ENCODE assay signal across 23 cellular contexts in genomic region chr12:52585001-52585400, GRCh38. TPM values are rescaled to one million over a fixed set of nuclear protein-coding genes. Genes with fewer than 3 reads are reported as not detected.
DNase-seq lines count a peak whose midpoint lies in the region; ATAC-seq and TF ChIP-seq lines count a peak whose summit lies in the region.
"Had no signal": no experiment of that assay in that cellular context is flagged by ENCODE, and none has a peak within 500 bp of the region (broad histone marks: within the 10 kb centered on the region; RNA-seq: fewer than 3 reads in every experiment).

No MANE protein-coding gene starts in this region.

- ATAC-seq in CD4-positive, CD25-positive, alpha-beta regulatory T cell (ENCODE audit: low read depth in 2 of 2): no peak

- H2AK5ac ChIP-seq in H9 (ENCODE audit: insufficient read length, low read length): no peak overlapping the region

- H3K36me3 ChIP-seq in CD4-positive, CD25-positive, alpha-beta regulatory T cell (ENCODE audit: control insufficient read depth, insufficient read depth, low read length): no peaks in the 10 kb centered on the region
- H3K36me3 ChIP-seq in endodermal cell (ENCODE audit: control insufficient read depth, insufficient read depth, low read length) (no peaks in the 10 kb centered on the region), left ventricle myocardium inferior (no peaks in the 10 kb centered on the region)
- H3K36me3 ChIP-seq: BLaER1 treated with 17β-estradiol and CSF1 and Interleukin-3, amounts not matched to agents 10 nM and 100 nM; MG63 had no signal

- no peaks in the 10 kb centered on the region for H3K4me1 ChIP-seq in CD4-positive, CD25-positive, alpha-beta regulatory T cell (ENCODE audit: control insufficient read depth, insufficient read depth, low read length, poor library complexity, severe bottlenecking)
- H3K4me1 ChIP-seq in H9 (ENCODE audit: insufficient read depth, low read length) (no peaks in the 10 kb centered on the region), endodermal cell (ENCODE audit: control insufficient read depth, insufficient read depth, low read length) (no peaks in the 10 kb centered on the region), left ventricle myocardium inferior (no peaks in the 10 kb centered on the region)

- H3K9ac ChIP-seq in H9 (ENCODE audit: extremely low read depth, insufficient read length, low read length) (no peak overlapping the region), endodermal cell (ENCODE audit: extremely low read depth, low read length, poor library complexity, severe bottlenecking) (no peak overlapping the region)
- H3K9ac ChIP-seq: BLaER1 treated with 17β-estradiol and CSF1 and Interleukin-3, amounts not matched to agents 10 nM and 100 nM; GM23248 had no signal

- no peaks in the 10 kb centered on the region for H3K27me3 ChIP-seq in CD4-positive, CD25-positive, alpha-beta regulatory T cell (ENCODE audit: control insufficient read depth, insufficient read depth, low read length)
- H3K27me3 ChIP-seq in H9 (ENCODE audit: insufficient read depth, low read length) (no peaks in the 10 kb centered on the region), endodermal cell (ENCODE audit: control insufficient read depth, insufficient read depth, low read length, poor library complexity, severe bottlenecking) (no peaks in the 10 kb centered on the region), left ventricle myocardium inferior (ENCODE audit: low read depth) (peaks cover 40% of the 10 kb centered on the region)
- H3K27me3 ChIP-seq: BLaER1 treated with 17β-estradiol and CSF1 and Interleukin-3, amounts not matched to agents 10 nM and 100 nM; MG63 had no signal

- H3K9me3 ChIP-seq in CD4-positive, CD25-positive, alpha-beta regulatory T cell (ENCODE audit: control insufficient read depth in 2 of 2, low read length in 2 of 2): no peaks in the 10 kb centered on the region
- H3K9me3 ChIP-seq in H9 (ENCODE audit: control insufficient read depth, low read depth, low read length): no peaks in the 10 kb centered on the region
- no peaks in the 10 kb centered on the region for H3K9me3 ChIP-seq in endodermal cell (ENCODE audit: control insufficient read depth, low read length)
- no peaks in the 10 kb centered on the region for H3K9me3 ChIP-seq in left ventricle myocardium inferior (replicated peaks)
- H3K9me3 ChIP-seq: BLaER1 treated with 17β-estradiol and CSF1 and Interleukin-3, amounts not matched to agents 10 nM and 100 nM; Caco-2; MG63 had no signal

- intact Hi-C loops in left ventricle myocardium inferior (cut with micrococcal nuclease): loop anchor here (10.0 kb wide), 2 partner anchors 300 to 390 kb away; no protein-coding TSS in a partner anchor

- no peak overlapping the region for H3K23ac ChIP-seq in H9 (ENCODE audit: insufficient read length, low read depth, low read length)

- no peak overlapping the region for H2BK15ac ChIP-seq in H9 (ENCODE audit: low read depth, low read length)

- no peak overlapping the region for H3K4me3 Mint-ChIP-seq in activated CD4-positive, alpha-beta T cell treated with anti-CD3 and anti-CD28 coated beads, Interleukin-2, amount 10 ng/mL, durations not matched to agents 7 days and 5 days
- no peak overlapping the region for H3K4me3 Mint-ChIP-seq in CD4-positive, CD25-positive, alpha-beta regulatory T cell
- no peak overlapping the region for H3K4me3 Mint-ChIP-seq in H9
- no peak overlapping the region for H3K4me3 Mint-ChIP-seq in endodermal cell

- H4K8ac ChIP-seq in H9 (replicated peaks; ENCODE audit: insufficient read length, low read depth, low read length): no peak overlapping the region

- no peak overlapping the region for H3K4me3 ChIP-seq in CD4-positive, CD25-positive, alpha-beta regulatory T cell (ENCODE audit: low read depth, low read length)
- H3K4me3 ChIP-seq in endodermal cell (ENCODE audit: low read length) (no peak overlapping the region), left ventricle myocardium inferior (no peak overlapping the region)
- H3K4me3 ChIP-seq: BLaER1 treated with 17β-estradiol and CSF1 and Interleukin-3, amounts not matched to agents 10 nM and 100 nM; GM23248; MG63; SK-N-MC had no signal

- H3K27ac ChIP-seq in CD4-positive, CD25-positive, alpha-beta regulatory T cell (ENCODE audit: insufficient read depth, low read length, poor library complexity, severe bottlenecking): no peak overlapping the region
- H3K27ac ChIP-seq in H9 (ENCODE audit: insufficient read length, low read depth, low read length): no peak overlapping the region
- no peak overlapping the region for H3K27ac ChIP-seq in endodermal cell (ENCODE audit: low read depth, low read length)
- H3K27ac ChIP-seq in left ventricle myocardium inferior (replicated peaks): no peak overlapping the region
- H3K27ac ChIP-seq: BLaER1 treated with 17β-estradiol and CSF1 and Interleukin-3, amounts not matched to agents 10 nM and 100 nM; GM23248; SK-N-MC had no signal

- TF ChIP-seq CTCF in H9 (conservative IDR thresholded peaks at IDR 0.05): no peak
- no peak for TF ChIP-seq CTCF in endodermal cell (conservative IDR thresholded peaks at IDR 0.05)
- TF ChIP-seq CTCF in left ventricle myocardium inferior (IDR thresholded peaks at IDR 0.05; ENCODE audit: borderline replicate concordance): no peak

- no CpG with 5 or more reads among the region's 2 CpGs for WGBS in H9 (ENCODE audit: extremely low coverage, insufficient read length, low lambda C conversion rate)
- 94 to 100% methylated on average over 2 of the region's 2 CpGs for WGBS in endodermal cell (ENCODE audit: insufficient coverage in 1 of 2, insufficient read length in 1 of 2), 2 experiments

- H3K36me3 Mint-ChIP-seq in activated CD4-positive, alpha-beta T cell treated with anti-CD3 and anti-CD28 coated beads, Interleukin-2, amount 10 ng/mL, durations not matched to agents 7 days and 5 days (ENCODE audit: low read depth): peaks cover 4% of the 10 kb centered on the region
- H3K36me3 Mint-ChIP-seq in CD4-positive, CD25-positive, alpha-beta regulatory T cell: no peaks in the 10 kb centered on the region
- H3K36me3 Mint-ChIP-seq in H9 (ENCODE audit: insufficient read depth in 1 of 3, low read depth in 3 of 3) (no peaks in the 10 kb centered on the region; a peak in 1 of 7 replicates), endodermal cell (ENCODE audit: low read depth) (no peaks in the 10 kb centered on the region)

- peak overlapping the region; percentile 78 for H3K27ac Mint-ChIP-seq in activated CD4-positive, alpha-beta T cell treated with anti-CD3 and anti-CD28 coated beads, Interleukin-2, amount 10 ng/mL, durations not matched to agents 7 days and 5 days
- H3K27ac Mint-ChIP-seq in CD4-positive, CD25-positive, alpha-beta regulatory T cell: peak overlapping the region; percentile 37 to 89 (median 83)
- H3K27ac Mint-ChIP-seq in H9 (no peak overlapping the region), endodermal cell (no peak overlapping the region)

- no peak overlapping the region for H3K4me2 ChIP-seq in H9 (ENCODE audit: insufficient read depth, insufficient read length, low read length)

- H3K14ac ChIP-seq in H9 (ENCODE audit: insufficient read depth, low read length): no peak overlapping the region

- no peak for DNase-seq in activated CD4-positive, alpha-beta T cell treated with anti-CD3 and anti-CD28 coated beads, Interleukin-2, amount 10 ng/mL, durations not matched to agents 7 days and 5 days
- no peak for DNase-seq in activated CD4-positive, alpha-beta T cell treated with anti-CD3 and anti-CD28 coated beads for 48 hours
- DNase-seq in CD4-positive, CD25-positive, alpha-beta regulatory T cell: no peak
- DNase-seq in H9 (peak; percentile 3), endodermal cell (peak; percentile 38), left ventricle myocardium inferior (no peak), glomerular visceral epithelial cell (ENCODE audit: extremely low spot score) (no peak), NCI-H526 (lab: John Stamatoyannopoulos, UW) (no peak)
- DNase-seq: GM23248; HCEC 1CT; IMR-90; Karpas-422; MG63; NCI-H1105; NCI-H2081 treated with DMSO at 0.1 percent for 48 hours; NCI-H446 treated with DMSO at 0.1 percent for 48 hours; NCI-H748 treated with DMSO at 0.1 percent for 48 hours; NK-92 treated with Interleukin-12 subunit alpha and Interleukin-12 subunit beta, amount 100 ng/mL, for 24 hours; Right ventricle myocardium superior had no signal

- H3K4me1 Mint-ChIP-seq in activated CD4-positive, alpha-beta T cell treated with anti-CD3 and anti-CD28 coated beads, Interleukin-2, amount 10 ng/mL, durations not matched to agents 7 days and 5 days: peaks cover 59% of the 10 kb centered on the region
- H3K4me1 Mint-ChIP-seq in CD4-positive, CD25-positive, alpha-beta regulatory T cell: peaks cover 0 to 18% (median 3%) of the 10 kb centered on the region in 4 donors
- peaks cover 10% of the 10 kb centered on the region in 2 experiments for H3K4me1 Mint-ChIP-seq in H9
- peaks cover 4% of the 10 kb centered on the region for H3K4me1 Mint-ChIP-seq in endodermal cell

- POLR2A ChIA-PET in activated CD4-positive, alpha-beta T cell treated with anti-CD3 and anti-CD28 coated beads, Interleukin-2, amount 10 ng/mL, durations not matched to agents 7 days and 5 days (lab: Charles Lee): no interaction called here

- no peak overlapping the region for H2BK20ac ChIP-seq in H9 (ENCODE audit: low read depth, low read length, poor library complexity, severe bottlenecking)

- H4K20me1 ChIP-seq in H9 (ENCODE audit: control insufficient read depth, insufficient read depth, insufficient read length): no peaks in the 10 kb centered on the region

- no peak overlapping the region for H4K91ac ChIP-seq in H9 (ENCODE audit: insufficient read length, low read depth, low read length)

- CTCF ChIA-PET in activated CD4-positive, alpha-beta T cell treated with anti-CD3 and anti-CD28 coated beads, Interleukin-2, amount 10 ng/mL, durations not matched to agents 7 days and 5 days (lab: Charles Lee): interaction anchor here (0.9 to 1.5 kb wide), 3 partner anchors 289 to 333 kb away, joined by 3 to 9 read pairs (median 5); no protein-coding TSS in a partner anchor

- H3K56ac ChIP-seq in H9 (ENCODE audit: insufficient read length, low read depth, low read length): no peak overlapping the region

- H2BK120ac ChIP-seq in H9 (ENCODE audit: low read depth, low read length, poor library complexity, severe bottlenecking): no peak overlapping the region

- no peak overlapping the region for H2BK12ac ChIP-seq in H9 (ENCODE audit: insufficient read length, low read depth, low read length)

- no peaks in the 10 kb centered on the region for H3K79me2 ChIP-seq in H9 (ENCODE audit: insufficient read depth, low read length)

- no peaks in the 10 kb centered on the region for H3K27me3 Mint-ChIP-seq in activated CD4-positive, alpha-beta T cell treated with anti-CD3 and anti-CD28 coated beads, Interleukin-2, amount 10 ng/mL, durations not matched to agents 7 days and 5 days
- peaks cover 4% of the 10 kb centered on the region for H3K27me3 Mint-ChIP-seq in CD4-positive, CD25-positive, alpha-beta regulatory T cell
- H3K27me3 Mint-ChIP-seq in H9 (ENCODE audit: low read depth) (peaks cover 12% of the 10 kb centered on the region), endodermal cell (ENCODE audit: insufficient read depth) (peaks cover 25% of the 10 kb centered on the region)

- H2BK5ac ChIP-seq in H9 (ENCODE audit: insufficient read length, low read length): no peak overlapping the region

- no peak overlapping the region for H4K5ac ChIP-seq in H9 (ENCODE audit: insufficient read length, low read depth, low read length)

- H2AFZ ChIP-seq in H9 (ENCODE audit: low read length): no peak overlapping the region
- H2AFZ ChIP-seq: GM23248 had no signal

- H3T11ph ChIP-seq in H9 (ENCODE audit: low read length): no peak overlapping the region

- H3K23me2 ChIP-seq in H9 (ENCODE audit: insufficient read length, low read depth, low read length, poor library complexity, severe bottlenecking): no peaks in the 10 kb centered on the region

- H3K18ac ChIP-seq in H9 (ENCODE audit: insufficient read length, low read depth, low read length): no peak overlapping the region

- H3K4ac ChIP-seq in H9 (ENCODE audit: low read depth, low read length): no peak overlapping the region

- H3K9me3 Mint-ChIP-seq in activated CD4-positive, alpha-beta T cell treated with anti-CD3 and anti-CD28 coated beads, Interleukin-2, amount 10 ng/mL, durations not matched to agents 7 days and 5 days: no peaks in the 10 kb centered on the region
- no peaks in the 10 kb centered on the region for H3K9me3 Mint-ChIP-seq in CD4-positive, CD25-positive, alpha-beta regulatory T cell
- peaks cover 3 to 6% of the 10 kb centered on the region in 2 experiments; a peak in 4 of 5 replicates for H3K9me3 Mint-ChIP-seq in H9
- no peaks in the 10 kb centered on the region for H3K9me3 Mint-ChIP-seq in endodermal cell

- H3K79me1 ChIP-seq in H9 (ENCODE audit: insufficient read depth, low read depth, low read length, poor library complexity, severe bottlenecking): no peaks in the 10 kb centered on the region

RNA-seq across cellular contexts. Expression of gene KRT74, which starts 11.4 kb away (rescaled TPM):
- total RNA-seq in activated CD4-positive, alpha-beta T cell treated with anti-CD3 and anti-CD28 coated beads, Interleukin-2, amount 10 ng/mL, durations not matched to agents 7 days and 5 days: under 1 TPM; 0.15 TPM
- not detected for total RNA-seq in CD4-positive, CD25-positive, alpha-beta regulatory T cell
- not detected for polyA plus RNA-seq in CD4-positive, CD25-positive, alpha-beta regulatory T cell
- total RNA-seq in H9 (2021): not detected in 2 replicates
- not detected for total RNA-seq in endodermal cell
- polyA plus RNA-seq in endodermal cell (2013, experiment 1 of 2): not detected
- not detected for polyA plus RNA-seq in endodermal cell (2013, experiment 2 of 2)
- 0.14 TPM for total RNA-seq in left ventricle myocardium inferior
- total RNA-seq: A673, Caco-2, GM23248, IMR-90, Right ventricle myocardium superior had no signal
- polyA plus RNA-seq: GM23248, IMR-90 had no signal

RNA-seq across cellular contexts. Expression of gene KRT72, which starts 16.3 kb away (rescaled TPM):
- 10 to 100 TPM; 12.3 to 13.0 TPM for total RNA-seq in activated CD4-positive, alpha-beta T cell treated with anti-CD3 and anti-CD28 coated beads, Interleukin-2, amount 10 ng/mL, durations not matched to agents 7 days and 5 days
- 1.3 TPM for total RNA-seq in CD4-positive, CD25-positive, alpha-beta regulatory T cell
- polyA plus RNA-seq in CD4-positive, CD25-positive, alpha-beta regulatory T cell: under 1 TPM in 1 of 4 donors, not detected in 3; 0.13 TPM
- total RNA-seq in H9 (2021) (not detected in 2 replicates), endodermal cell (not detected), left ventricle myocardium inferior (not detected)
- polyA plus RNA-seq in endodermal cell (2013, experiment 1 of 2): not detected
- not detected for polyA plus RNA-seq in endodermal cell (2013, experiment 2 of 2)
- total RNA-seq: A673, Caco-2, GM23248, IMR-90, Right ventricle myocardium superior had no signal
- polyA plus RNA-seq: GM23248, IMR-90 had no signal

RNA-seq across cellular contexts. Expression of gene KRT71, which starts 32.1 kb away (rescaled TPM):
- not detected for total RNA-seq in activated CD4-positive, alpha-beta T cell treated with anti-CD3 and anti-CD28 coated beads, Interleukin-2, amount 10 ng/mL, durations not matched to agents 7 days and 5 days
- not detected for total RNA-seq in CD4-positive, CD25-positive, alpha-beta regulatory T cell
- polyA plus RNA-seq in CD4-positive, CD25-positive, alpha-beta regulatory T cell: not detected
- total RNA-seq in H9 (2021): not detected in 2 replicates
- total RNA-seq in endodermal cell: not detected
- not detected for polyA plus RNA-seq in endodermal cell (2013, experiment 1 of 2)
- not detected for polyA plus RNA-seq in endodermal cell (2013, experiment 2 of 2)
- total RNA-seq in left ventricle myocardium inferior: not detected
- total RNA-seq: A673, GM23248, IMR-90, Right ventricle myocardium superior had no signal
- polyA plus RNA-seq: GM23248, IMR-90 had no signal

RNA-seq across cellular contexts. Expression of gene KRT73, which starts 33.4 kb away (rescaled TPM):
- 1 to 10 TPM; 8.2 to 8.6 TPM for total RNA-seq in activated CD4-positive, alpha-beta T cell treated with anti-CD3 and anti-CD28 coated beads, Interleukin-2, amount 10 ng/mL, durations not matched to agents 7 days and 5 days
- 1.0 TPM for total RNA-seq in CD4-positive, CD25-positive, alpha-beta regulatory T cell
- polyA plus RNA-seq in CD4-positive, CD25-positive, alpha-beta regulatory T cell: 1 to 10 TPM in 2 of 4 donors, not detected in 2; 1.1 to 1.4 TPM
- total RNA-seq in H9 (2021) (not detected in 2 replicates), endodermal cell (not detected), left ventricle myocardium inferior (not detected)
- not detected for polyA plus RNA-seq in endodermal cell (2013, experiment 1 of 2)
- not detected for polyA plus RNA-seq in endodermal cell (2013, experiment 2 of 2)
- total RNA-seq: A673, Caco-2, GM23248, IMR-90, Right ventricle myocardium superior had no signal
- polyA plus RNA-seq: GM23248, IMR-90 had no signal

Comparison
In these comparisons a context has a peak if more than half of its experiments do, and no peak if none do; other contexts are left out.
1. DNase-seq: peak in H9 (single experiment) and endodermal cell (single experiment); none in activated CD4-positive, alpha-beta T cell treated with anti-CD3 and anti-CD28 coated beads, Interleukin-2, amount 10 ng/mL, durations not matched to agents 7 days and 5 days (single experiment), activated CD4-positive, alpha-beta T cell treated with anti-CD3 and anti-CD28 coated beads for 48 hours (single experiment), CD4-positive, CD25-positive, alpha-beta regulatory T cell (0 of 3), left ventricle myocardium inferior (single experiment), glomerular visceral epithelial cell (single experiment) and NCI-H526 (0 of 2).
2. H3K27ac Mint-ChIP-seq: peak in activated CD4-positive, alpha-beta T cell treated with anti-CD3 and anti-CD28 coated beads, Interleukin-2, amount 10 ng/mL, durations not matched to agents 7 days and 5 days (single experiment) and CD4-positive, CD25-positive, alpha-beta regulatory T cell (3 of 3); none in H9 (0 of 3) and endodermal cell (single experiment).